In genomic region chr14:50830044-50830931, GRCh38 we compare ENCODE assay signal across 8 cellular contexts. TPM values are rescaled to one million over a fixed set of nuclear protein-coding genes. Genes with fewer than 3 reads are reported as not detected.
DNase-seq lines count a peak whose midpoint lies in the region; ATAC-seq lines count a peak whose summit lies in the region.

No MANE protein-coding gene starts in this region.

- POLR2A ChIA-PET in activated CD4-positive, alpha-beta memory T cell treated with anti-CD3 and anti-CD28 coated beads for 36 hours (lab: Charles Lee), result interaction anchor here (0.6 to 1.7 kb wide), 5 partner anchors 12 to 1039 kb away, joined by 3 to 9 read pairs (median 5); partner anchors contain the start of gene SAV1

- H3K36me3 Mint-ChIP-seq in activated CD4-positive, alpha-beta memory T cell treated with anti-CD3 and anti-CD28 coated beads for 36 hours, result peaks cover 2% of the 10 kb centered on the region

- peak overlapping the region; percentile 75 to 89 for H3K18ac ChIP-seq in mesenchymal stem cell (ENCODE audit: low read depth in 1 of 2, low read length in 2 of 2)

- peaks cover 15% of the 10 kb centered on the region for H3K79me1 ChIP-seq in mesenchymal stem cell (replicated peaks; ENCODE audit: low read length, poor library complexity, severe bottlenecking)

- ATAC-seq in HG02973 (IDR thresholded peaks at IDR 0.05; ENCODE audit: unreplicated experiment), result peak; percentile 33

- intact Hi-C loops in activated CD4-positive, alpha-beta memory T cell treated with anti-CD3 and anti-CD28 coated beads for 36 hours (cut with micrococcal nuclease), result loop anchor here (1.0 to 5.0 kb wide), 8 partner anchors 8 to 508 kb away; partner anchors contain the start of gene TMX1

- peak overlapping the region; percentile 67 for H4K8ac ChIP-seq in mesenchymal stem cell (ENCODE audit: low read length)

- H3K9ac ChIP-seq in mesenchymal stem cell (ENCODE audit: low read length), result peak overlapping the region; percentile 78

- CTCF ChIA-PET in activated CD4-positive, alpha-beta memory T cell treated with anti-CD3 and anti-CD28 coated beads for 36 hours (lab: Charles Lee), result interaction anchor here (0.7 to 2.9 kb wide), 5 partner anchors 30 to 509 kb away, joined by 3 to 25 read pairs (median 4); no protein-coding TSS in a partner anchor

- no peaks in the 10 kb centered on the region for H3K27me3 ChIP-seq in mesenchymal stem cell (ENCODE audit: control insufficient read depth in 1 of 2, insufficient read depth in 1 of 2, low read length in 2 of 2)

- peak overlapping the region; percentile 67 for H2BK120ac ChIP-seq in mesenchymal stem cell (ENCODE audit: low read depth, low read length)

- H3K4me1 ChIP-seq in mesenchymal stem cell (ENCODE audit: control insufficient read depth, insufficient read depth, low read depth, low read length), result peaks cover 2% of the 10 kb centered on the region

- H3K36me3 ChIP-seq in mesenchymal stem cell (ENCODE audit: control insufficient read depth in 1 of 2, insufficient read depth in 2 of 2, low read depth in 1 of 2, low read length in 2 of 2), result peaks cover 0 to 6% of the 10 kb centered on the region in 2 experiments

- H2AFZ ChIP-seq in mesenchymal stem cell (ENCODE audit: low read depth, low read length), result peak overlapping the region; percentile 81

- DNase-seq in NCI-H1694 treated with DMSO at 0.1 percent for 48 hours (lab: John Stamatoyannopoulos, UW) (peak; percentile 62), NCI-H1694 (lab: John Stamatoyannopoulos, UW) (no peak), NCI-H2171 treated with DMSO at 0.1 percent for 48 hours (lab: John Stamatoyannopoulos, UW) (peak; percentile 58), mesenchymal stem cell (peak; percentile 67)
- peak; percentile 74 for DNase-seq in activated CD4-positive, alpha-beta memory T cell treated with anti-CD3 and anti-CD28 coated beads for 36 hours
- peak; percentile 51 for DNase-seq in effector CD8-positive, alpha-beta T cell (lab: John Stamatoyannopoulos, UW)
- peak; percentile 29 for DNase-seq in stimulated activated CD8-positive, alpha-beta memory T cell treated with anti-CD3 and anti-CD28 coated beads, Interleukin-15, amount 100 ng/mL, for 24 hours (ENCODE audit: low read depth)

- H3K9me3 Mint-ChIP-seq in activated CD4-positive, alpha-beta memory T cell treated with anti-CD3 and anti-CD28 coated beads for 36 hours, result no peaks in the 10 kb centered on the region

- peak overlapping the region; percentile 90 for H3K4me3 Mint-ChIP-seq in activated CD4-positive, alpha-beta memory T cell treated with anti-CD3 and anti-CD28 coated beads for 36 hours

- peak overlapping the region; percentile 77 to 86 for H3K4ac ChIP-seq in mesenchymal stem cell (ENCODE audit: low read depth in 1 of 2, low read length in 2 of 2)

- H3K4me1 Mint-ChIP-seq in activated CD4-positive, alpha-beta memory T cell treated with anti-CD3 and anti-CD28 coated beads for 36 hours (ENCODE audit: low read depth), result peaks cover 54% of the 10 kb centered on the region

- peak overlapping the region; percentile 87 to 92 for H3K4me3 ChIP-seq in mesenchymal stem cell (ENCODE audit: insufficient read depth in 1 of 2, low read depth in 1 of 2, low read length in 2 of 2)

- peak overlapping the region; percentile 61 for H3K27ac Mint-ChIP-seq in activated CD4-positive, alpha-beta memory T cell treated with anti-CD3 and anti-CD28 coated beads for 36 hours

- peak overlapping the region; percentile 99 for H2BK15ac ChIP-seq in mesenchymal stem cell (ENCODE audit: low read depth, poor library complexity, severe bottlenecking)

- peak overlapping the region in 1 of 2 experiments; percentile 83 for H2BK12ac ChIP-seq in mesenchymal stem cell (ENCODE audit: low read length in 2 of 2)

- H3K14ac ChIP-seq in mesenchymal stem cell (ENCODE audit: low read length in 2 of 2), result peak overlapping the region in 1 of 2 experiments; percentile 96

- H3K27ac ChIP-seq in mesenchymal stem cell (ENCODE audit: low read length, poor library complexity, severe bottlenecking), result no peak overlapping the region

- peak overlapping the region in 1 of 2 experiments; percentile 53 for H3K23ac ChIP-seq in mesenchymal stem cell (ENCODE audit: low read length in 2 of 2)

- peaks cover 6% of the 10 kb centered on the region for H3K27me3 Mint-ChIP-seq in activated CD4-positive, alpha-beta memory T cell treated with anti-CD3 and anti-CD28 coated beads for 36 hours

- peak overlapping the region; percentile 93 for H3K4me2 ChIP-seq in mesenchymal stem cell (ENCODE audit: low read length, poor library complexity, severe bottlenecking)

- peak overlapping the region; percentile 88 for H4K91ac ChIP-seq in mesenchymal stem cell (ENCODE audit: low read length)

- no peak overlapping the region for H2AK5ac ChIP-seq in mesenchymal stem cell (ENCODE audit: low read length, severe bottlenecking)

- under 1% methylated on average over 71 of the region's 93 CpGs for WGBS in mesenchymal stem cell

- H2BK5ac ChIP-seq in mesenchymal stem cell (ENCODE audit: low read depth, low read length, poor library complexity, severe bottlenecking), result peak overlapping the region; percentile 87

- H3K9me3 ChIP-seq in mesenchymal stem cell (ENCODE audit: control insufficient read depth, low read length), result no peaks in the 10 kb centered on the region

RNA-seq across cellular contexts. Expression of gene NIN, which starts 0.7 kb away (rescaled TPM):
- total RNA-seq in activated CD4-positive, alpha-beta memory T cell treated with anti-CD3 and anti-CD28 coated beads for 36 hours, result 10 to 100 TPM; 44.7 to 44.8 TPM
- polyA plus RNA-seq in mesenchymal stem cell (2013, experiment 1 of 2), result 18.3 TPM
- polyA plus RNA-seq in mesenchymal stem cell (2013, experiment 2 of 2), result 17.2 TPM

RNA-seq across cellular contexts. Expression of gene ABHD12B, which starts 41.6 kb away (rescaled TPM):
- total RNA-seq in activated CD4-positive, alpha-beta memory T cell treated with anti-CD3 and anti-CD28 coated beads for 36 hours, result not detected
- polyA plus RNA-seq in mesenchymal stem cell (2013, experiment 1 of 2), result not detected
- 0.08 TPM for polyA plus RNA-seq in mesenchymal stem cell (2013, experiment 2 of 2)
